Comparison of ENCODE assay signal across 1 cellular context in the genomic region with DNA sequence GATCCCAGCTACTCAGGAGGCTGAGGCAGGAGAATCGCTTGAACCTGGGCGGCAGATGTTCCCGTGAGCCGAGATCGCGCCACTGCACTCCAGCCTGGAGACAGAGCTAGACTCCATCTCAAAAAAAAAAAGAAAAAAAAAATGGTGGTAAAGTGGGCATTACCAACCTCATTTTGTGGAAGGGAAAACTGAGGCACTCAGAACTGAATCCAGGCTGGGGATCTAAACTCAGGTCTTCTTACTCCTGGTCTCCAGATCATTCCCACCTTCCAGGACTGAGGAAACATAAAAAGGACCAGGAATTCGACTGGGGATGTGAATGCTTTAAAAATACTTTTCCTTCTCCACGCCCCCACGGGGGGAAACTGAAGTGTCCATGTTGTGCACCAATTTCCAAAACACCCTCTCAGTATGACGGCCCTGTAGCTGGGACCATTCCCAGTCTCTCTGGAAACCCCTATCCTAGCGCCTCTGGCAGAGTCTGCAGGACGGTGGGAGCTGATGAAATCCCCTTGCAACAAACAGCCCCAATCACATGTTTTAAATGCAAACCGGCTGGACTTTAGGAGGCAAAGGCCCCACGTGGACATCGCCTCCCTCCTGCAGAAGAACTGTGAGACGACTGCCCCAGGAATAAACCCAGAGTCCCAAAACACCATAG.
A peak's percentile ranks its signal among the peaks of the same experiment; 100 is the strongest.
TF ChIP-seq lines count a peak whose summit lies in the region.

No MANE protein-coding gene starts in this region.

TF ChIP-seq in HepG2, 621 proteins besides CTCF, POLR2A, EP300 and RAD21 (continued from another document):
- TF ChIP-seq ZNF678 (CRISPR knock-in tag; IDR thresholded peaks at IDR 0.05) (no peak), THAP11 (CRISPR knock-in tag; IDR thresholded peaks at IDR 0.05) (peak; percentile 25; the same call in 1 of the 2 replicates), GATAD2A (CRISPR knock-in tag; IDR thresholded peaks at IDR 0.05) (peak; percentile 60), NR2C2 (CRISPR knock-in tag; IDR thresholded peaks at IDR 0.05; ENCODE audit: borderline replicate concordance) (0 out of 2 replicates have a peak, but pooled peaks have one; percentile 9), YEATS4 (CRISPR knock-in tag; IDR thresholded peaks at IDR 0.05; ENCODE audit: borderline replicate concordance) (peak; percentile 21; the same call in 1 of the 2 replicates), CBX5 (CRISPR knock-in tag; IDR thresholded peaks at IDR 0.05; ENCODE audit: borderline replicate concordance) (peak; percentile 69; the same call in 1 of the 2 replicates), HOXA5 (CRISPR knock-in tag; IDR thresholded peaks at IDR 0.05) (peak; percentile 59; the same call in 1 of the 2 replicates), AGO2 (optimal IDR thresholded peaks at IDR 0.05; ENCODE audit: low read depth, low read length) (no peak), TGIF2 (CRISPR knock-in tag; IDR thresholded peaks at IDR 0.05) (peak; percentile 63; the same call in 1 of the 2 replicates), SALL1 (CRISPR knock-in tag; IDR thresholded peaks at IDR 0.05) (peak; percentile 19; the same call in 1 of the 2 replicates), REPIN1 (CRISPR knock-in tag; IDR thresholded peaks at IDR 0.05; ENCODE audit: borderline replicate concordance, low read depth) (peak; percentile 54; the same call in 1 of the 2 replicates), FOXP1 (IDR thresholded peaks at IDR 0.05) (no peak), FOXP1 (CRISPR knock-in tag; IDR thresholded peaks at IDR 0.05) (no peak)
- TF ChIP-seq, protein P1, sequence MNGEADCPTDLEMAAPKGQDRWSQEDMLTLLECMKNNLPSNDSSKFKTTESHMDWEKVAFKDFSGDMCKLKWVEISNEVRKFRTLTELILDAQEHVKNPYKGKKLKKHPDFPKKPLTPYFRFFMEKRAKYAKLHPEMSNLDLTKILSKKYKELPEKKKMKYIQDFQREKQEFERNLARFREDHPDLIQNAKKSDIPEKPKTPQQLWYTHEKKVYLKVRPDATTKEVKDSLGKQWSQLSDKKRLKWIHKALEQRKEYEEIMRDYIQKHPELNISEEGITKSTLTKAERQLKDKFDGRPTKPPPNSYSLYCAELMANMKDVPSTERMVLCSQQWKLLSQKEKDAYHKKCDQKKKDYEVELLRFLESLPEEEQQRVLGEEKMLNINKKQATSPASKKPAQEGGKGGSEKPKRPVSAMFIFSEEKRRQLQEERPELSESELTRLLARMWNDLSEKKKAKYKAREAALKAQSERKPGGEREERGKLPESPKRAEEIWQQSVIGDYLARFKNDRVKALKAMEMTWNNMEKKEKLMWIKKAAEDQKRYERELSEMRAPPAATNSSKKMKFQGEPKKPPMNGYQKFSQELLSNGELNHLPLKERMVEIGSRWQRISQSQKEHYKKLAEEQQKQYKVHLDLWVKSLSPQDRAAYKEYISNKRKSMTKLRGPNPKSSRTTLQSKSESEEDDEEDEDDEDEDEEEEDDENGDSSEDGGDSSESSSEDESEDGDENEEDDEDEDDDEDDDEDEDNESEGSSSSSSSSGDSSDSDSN (CRISPR knock-in tag; IDR thresholded peaks at IDR 0.05), result no peak; the same call in 1 of the 2 replicates
- TF ChIP-seq, protein P2, sequence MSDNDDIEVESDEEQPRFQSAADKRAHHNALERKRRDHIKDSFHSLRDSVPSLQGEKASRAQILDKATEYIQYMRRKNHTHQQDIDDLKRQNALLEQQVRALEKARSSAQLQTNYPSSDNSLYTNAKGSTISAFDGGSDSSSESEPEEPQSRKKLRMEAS (IDR thresholded peaks at IDR 0.05), result peak; percentile 44; the same call in 1 of the 2 replicates
- TF ChIP-seq, protein P3, sequence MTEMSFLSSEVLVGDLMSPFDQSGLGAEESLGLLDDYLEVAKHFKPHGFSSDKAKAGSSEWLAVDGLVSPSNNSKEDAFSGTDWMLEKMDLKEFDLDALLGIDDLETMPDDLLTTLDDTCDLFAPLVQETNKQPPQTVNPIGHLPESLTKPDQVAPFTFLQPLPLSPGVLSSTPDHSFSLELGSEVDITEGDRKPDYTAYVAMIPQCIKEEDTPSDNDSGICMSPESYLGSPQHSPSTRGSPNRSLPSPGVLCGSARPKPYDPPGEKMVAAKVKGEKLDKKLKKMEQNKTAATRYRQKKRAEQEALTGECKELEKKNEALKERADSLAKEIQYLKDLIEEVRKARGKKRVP (CRISPR knock-in tag; IDR thresholded peaks at IDR 0.05), result peak in 1 of 2 experiments; percentile 99; a peak in 2 of 4 replicates
- TF ChIP-seq, protein P4, sequence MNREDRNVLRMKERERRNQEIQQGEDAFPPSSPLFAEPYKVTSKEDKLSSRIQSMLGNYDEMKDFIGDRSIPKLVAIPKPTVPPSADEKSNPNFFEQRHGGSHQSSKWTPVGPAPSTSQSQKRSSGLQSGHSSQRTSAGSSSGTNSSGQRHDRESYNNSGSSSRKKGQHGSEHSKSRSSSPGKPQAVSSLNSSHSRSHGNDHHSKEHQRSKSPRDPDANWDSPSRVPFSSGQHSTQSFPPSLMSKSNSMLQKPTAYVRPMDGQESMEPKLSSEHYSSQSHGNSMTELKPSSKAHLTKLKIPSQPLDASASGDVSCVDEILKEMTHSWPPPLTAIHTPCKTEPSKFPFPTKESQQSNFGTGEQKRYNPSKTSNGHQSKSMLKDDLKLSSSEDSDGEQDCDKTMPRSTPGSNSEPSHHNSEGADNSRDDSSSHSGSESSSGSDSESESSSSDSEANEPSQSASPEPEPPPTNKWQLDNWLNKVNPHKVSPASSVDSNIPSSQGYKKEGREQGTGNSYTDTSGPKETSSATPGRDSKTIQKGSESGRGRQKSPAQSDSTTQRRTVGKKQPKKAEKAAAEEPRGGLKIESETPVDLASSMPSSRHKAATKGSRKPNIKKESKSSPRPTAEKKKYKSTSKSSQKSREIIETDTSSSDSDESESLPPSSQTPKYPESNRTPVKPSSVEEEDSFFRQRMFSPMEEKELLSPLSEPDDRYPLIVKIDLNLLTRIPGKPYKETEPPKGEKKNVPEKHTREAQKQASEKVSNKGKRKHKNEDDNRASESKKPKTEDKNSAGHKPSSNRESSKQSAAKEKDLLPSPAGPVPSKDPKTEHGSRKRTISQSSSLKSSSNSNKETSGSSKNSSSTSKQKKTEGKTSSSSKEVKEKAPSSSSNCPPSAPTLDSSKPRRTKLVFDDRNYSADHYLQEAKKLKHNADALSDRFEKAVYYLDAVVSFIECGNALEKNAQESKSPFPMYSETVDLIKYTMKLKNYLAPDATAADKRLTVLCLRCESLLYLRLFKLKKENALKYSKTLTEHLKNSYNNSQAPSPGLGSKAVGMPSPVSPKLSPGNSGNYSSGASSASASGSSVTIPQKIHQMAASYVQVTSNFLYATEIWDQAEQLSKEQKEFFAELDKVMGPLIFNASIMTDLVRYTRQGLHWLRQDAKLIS (CRISPR knock-in tag; IDR thresholded peaks at IDR 0.05), result no peak
- TF ChIP-seq, protein P5, sequence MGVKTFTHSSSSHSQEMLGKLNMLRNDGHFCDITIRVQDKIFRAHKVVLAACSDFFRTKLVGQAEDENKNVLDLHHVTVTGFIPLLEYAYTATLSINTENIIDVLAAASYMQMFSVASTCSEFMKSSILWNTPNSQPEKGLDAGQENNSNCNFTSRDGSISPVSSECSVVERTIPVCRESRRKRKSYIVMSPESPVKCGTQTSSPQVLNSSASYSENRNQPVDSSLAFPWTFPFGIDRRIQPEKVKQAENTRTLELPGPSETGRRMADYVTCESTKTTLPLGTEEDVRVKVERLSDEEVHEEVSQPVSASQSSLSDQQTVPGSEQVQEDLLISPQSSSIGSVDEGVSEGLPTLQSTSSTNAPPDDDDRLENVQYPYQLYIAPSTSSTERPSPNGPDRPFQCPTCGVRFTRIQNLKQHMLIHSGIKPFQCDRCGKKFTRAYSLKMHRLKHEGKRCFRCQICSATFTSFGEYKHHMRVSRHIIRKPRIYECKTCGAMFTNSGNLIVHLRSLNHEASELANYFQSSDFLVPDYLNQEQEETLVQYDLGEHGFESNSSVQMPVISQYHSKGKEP (CRISPR knock-in tag; IDR thresholded peaks at IDR 0.05), result no peak
- TF ChIP-seq, protein P6, sequence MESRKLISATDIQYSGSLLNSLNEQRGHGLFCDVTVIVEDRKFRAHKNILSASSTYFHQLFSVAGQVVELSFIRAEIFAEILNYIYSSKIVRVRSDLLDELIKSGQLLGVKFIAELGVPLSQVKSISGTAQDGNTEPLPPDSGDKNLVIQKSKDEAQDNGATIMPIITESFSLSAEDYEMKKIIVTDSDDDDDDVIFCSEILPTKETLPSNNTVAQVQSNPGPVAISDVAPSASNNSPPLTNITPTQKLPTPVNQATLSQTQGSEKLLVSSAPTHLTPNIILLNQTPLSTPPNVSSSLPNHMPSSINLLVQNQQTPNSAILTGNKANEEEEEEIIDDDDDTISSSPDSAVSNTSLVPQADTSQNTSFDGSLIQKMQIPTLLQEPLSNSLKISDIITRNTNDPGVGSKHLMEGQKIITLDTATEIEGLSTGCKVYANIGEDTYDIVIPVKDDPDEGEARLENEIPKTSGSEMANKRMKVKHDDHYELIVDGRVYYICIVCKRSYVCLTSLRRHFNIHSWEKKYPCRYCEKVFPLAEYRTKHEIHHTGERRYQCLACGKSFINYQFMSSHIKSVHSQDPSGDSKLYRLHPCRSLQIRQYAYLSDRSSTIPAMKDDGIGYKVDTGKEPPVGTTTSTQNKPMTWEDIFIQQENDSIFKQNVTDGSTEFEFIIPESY (CRISPR knock-in tag; IDR thresholded peaks at IDR 0.05), result peak; percentile 94
- TF ChIP-seq, protein P7, sequence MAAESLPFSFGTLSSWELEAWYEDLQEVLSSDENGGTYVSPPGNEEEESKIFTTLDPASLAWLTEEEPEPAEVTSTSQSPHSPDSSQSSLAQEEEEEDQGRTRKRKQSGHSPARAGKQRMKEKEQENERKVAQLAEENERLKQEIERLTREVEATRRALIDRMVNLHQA (CRISPR knock-in tag; IDR thresholded peaks at IDR 0.05), result peak; percentile 93
- TF ChIP-seq, protein P8, sequence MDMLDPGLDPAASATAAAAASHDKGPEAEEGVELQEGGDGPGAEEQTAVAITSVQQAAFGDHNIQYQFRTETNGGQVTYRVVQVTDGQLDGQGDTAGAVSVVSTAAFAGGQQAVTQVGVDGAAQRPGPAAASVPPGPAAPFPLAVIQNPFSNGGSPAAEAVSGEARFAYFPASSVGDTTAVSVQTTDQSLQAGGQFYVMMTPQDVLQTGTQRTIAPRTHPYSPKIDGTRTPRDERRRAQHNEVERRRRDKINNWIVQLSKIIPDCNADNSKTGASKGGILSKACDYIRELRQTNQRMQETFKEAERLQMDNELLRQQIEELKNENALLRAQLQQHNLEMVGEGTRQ (IDR thresholded peaks at IDR 0.05; ENCODE audit: low read depth, low read length), result peak; percentile 36; the same call in 1 of the 2 replicates
- TF ChIP-seq, protein P8 (CRISPR knock-in tag; IDR thresholded peaks at IDR 0.05; ENCODE audit: borderline replicate concordance), result peak; percentile 59; the same call in 1 of the 2 replicates
